26 cellular contexts compared by ENCODE assay signal in the genomic region with DNA sequence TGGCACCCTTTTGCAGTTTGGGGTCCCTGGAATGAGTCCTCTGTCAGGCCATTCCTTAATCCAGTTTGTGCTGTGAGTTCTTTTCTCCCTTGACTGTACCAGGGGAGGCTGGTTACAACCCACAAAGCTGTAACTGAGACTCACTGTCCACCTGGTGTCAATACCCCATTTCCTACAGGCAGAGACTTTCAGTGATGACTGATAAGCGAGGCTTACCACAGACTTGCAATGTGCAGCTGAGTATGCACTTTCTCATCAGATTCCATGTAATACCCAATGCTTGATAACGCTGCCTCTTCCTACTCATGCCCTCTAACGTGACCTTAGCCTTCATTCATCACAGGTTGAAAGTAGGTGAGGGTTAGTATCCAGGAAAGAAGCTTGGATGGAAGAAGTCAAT.
"Had no signal": no experiment of that assay in that cellular context is flagged by ENCODE, and none has a peak within 500 bp of the region (broad histone marks: within the 10 kb centered on the region; RNA-seq: fewer than 3 reads in every experiment).

No MANE protein-coding gene starts in this region.

- H3K4me1 Mint-ChIP-seq: activated CD4-positive, alpha-beta T cell treated with anti-CD3 and anti-CD28 coated beads, Interleukin-2, amount 10 ng/mL, durations not matched to agents 7 days and 5 days; T-helper 17 cell had no signal

- DNase-seq: activated CD4-positive, alpha-beta memory T cell treated with anti-CD3 and anti-CD28 coated beads, Interleukin-2, amount 10 ng/mL, durations not matched to agents 7 days and 5 days; activated CD4-positive, alpha-beta T cell treated with anti-CD3 and anti-CD28 coated beads, Interleukin-2, amount 10 ng/mL, durations not matched to agents 7 days and 5 days; activated CD8-positive, alpha-beta memory T cell treated with anti-CD3 and anti-CD28 coated beads, Interleukin-2, amount 50 U/mL, for 48 hours; activated gamma-delta T cell treated with Interleukin-2 at 50 U/mL for 16 hours; activated naive CD4-positive, alpha-beta T cell treated with anti-CD3 and anti-CD28 coated beads, Interleukin-2, amount 50 U/mL, for 16 hours; activated T-cell treated with anti-CD3 and anti-CD28 coated beads, Interleukin-2, amount 50 U/mL, for 24 hours; anterior cingulate cortex; colonic mucosa; effector memory CD4-positive, alpha-beta T cell; gastrocnemius medialis; hippocampal formation; left colon; mammary epithelial cell; naive B cell; ovary; stimulated activated CD4-positive, alpha-beta T cell treated with anti-CD3 and anti-CD28 coated beads, Interleukin-15, amount 100 ng/mL, for 24 hours; stimulated activated CD4-positive, alpha-beta T cell treated with anti-CD3 and anti-CD28 coated beads, Interleukin-2, amount 100 ng/mL, for 24 hours; substantia nigra; T-helper 17 cell; T1000; WERI-Rb-1 had no signal

- H3K9me3 ChIP-seq: colonic mucosa, gastrocnemius medialis, ovary, prostate gland, vagina had no signal

- H3K36me3 Mint-ChIP-seq: naive B cell, type B pancreatic cell had no signal

- H3K27me3 Mint-ChIP-seq: activated CD4-positive, alpha-beta memory T cell treated with anti-CD3 and anti-CD28 coated beads, Interleukin-2, amount 10 ng/mL, durations not matched to agents 7 days and 5 days; activated CD4-positive, alpha-beta T cell treated with anti-CD3 and anti-CD28 coated beads, Interleukin-2, amount 10 ng/mL, durations not matched to agents 7 days and 5 days had no signal

- H3K4me1 ChIP-seq: colonic mucosa, gastrocnemius medialis, prostate gland, vagina had no signal

- H3K27ac ChIP-seq: colonic mucosa, gastrocnemius medialis, ovary, prostate gland, vagina, WERI-Rb-1 had no signal

- H3K9me3 Mint-ChIP-seq: activated CD4-positive, alpha-beta memory T cell treated with anti-CD3 and anti-CD28 coated beads, Interleukin-2, amount 10 ng/mL, durations not matched to agents 7 days and 5 days; activated CD4-positive, alpha-beta T cell treated with anti-CD3 and anti-CD28 coated beads, Interleukin-2, amount 10 ng/mL, durations not matched to agents 7 days and 5 days; activated T-cell treated with anti-CD3 and anti-CD28 coated beads, Interleukin-2, amount 50 U/mL, for 24 hours; stimulated activated naive CD8-positive, alpha-beta T cell treated with anti-CD3 and anti-CD28 coated beads, Interleukin-15, Interleukin-2, amounts not matched to agents 100 ng/mL and 50 ng/mL, for 24 hours had no signal

- H3K27ac Mint-ChIP-seq: activated CD4-positive, alpha-beta memory T cell treated with anti-CD3 and anti-CD28 coated beads, Interleukin-2, amount 10 ng/mL, durations not matched to agents 7 days and 5 days; activated CD4-positive, alpha-beta T cell treated with anti-CD3 and anti-CD28 coated beads, Interleukin-2, amount 10 ng/mL, durations not matched to agents 7 days and 5 days; activated T-cell treated with anti-CD3 and anti-CD28 coated beads, Interleukin-2, amount 50 U/mL, for 24 hours; stimulated activated naive CD8-positive, alpha-beta T cell treated with anti-CD3 and anti-CD28 coated beads, Interleukin-15, Interleukin-2, amounts not matched to agents 100 ng/mL and 50 ng/mL, for 24 hours; T-helper 17 cell; type B pancreatic cell had no signal

- H3K4me3 ChIP-seq: colonic mucosa, gastrocnemius medialis, ovary, prostate gland, vagina had no signal

- H3K4me3 Mint-ChIP-seq: activated CD4-positive, alpha-beta memory T cell treated with anti-CD3 and anti-CD28 coated beads, Interleukin-2, amount 10 ng/mL, durations not matched to agents 7 days and 5 days; activated CD4-positive, alpha-beta T cell treated with anti-CD3 and anti-CD28 coated beads, Interleukin-2, amount 10 ng/mL, durations not matched to agents 7 days and 5 days; activated T-cell treated with anti-CD3 and anti-CD28 coated beads, Interleukin-2, amount 50 U/mL, for 24 hours; naive B cell; stimulated activated naive CD8-positive, alpha-beta T cell treated with anti-CD3 and anti-CD28 coated beads, Interleukin-15, Interleukin-2, amounts not matched to agents 100 ng/mL and 50 ng/mL, for 24 hours; T-helper 17 cell; type B pancreatic cell had no signal

- H3K36me3 ChIP-seq: colonic mucosa, gastrocnemius medialis, ovary, prostate gland, vagina, WERI-Rb-1 had no signal

- ATAC-seq: gastrocnemius medialis, left colon, T-helper 17 cell had no signal

- H3K27me3 ChIP-seq: colonic mucosa, gastrocnemius medialis, ovary, vagina had no signal

- FAIRE-seq: keratinocyte had no signal
